17 cellular contexts compared by ENCODE assay signal in the genomic region with DNA sequence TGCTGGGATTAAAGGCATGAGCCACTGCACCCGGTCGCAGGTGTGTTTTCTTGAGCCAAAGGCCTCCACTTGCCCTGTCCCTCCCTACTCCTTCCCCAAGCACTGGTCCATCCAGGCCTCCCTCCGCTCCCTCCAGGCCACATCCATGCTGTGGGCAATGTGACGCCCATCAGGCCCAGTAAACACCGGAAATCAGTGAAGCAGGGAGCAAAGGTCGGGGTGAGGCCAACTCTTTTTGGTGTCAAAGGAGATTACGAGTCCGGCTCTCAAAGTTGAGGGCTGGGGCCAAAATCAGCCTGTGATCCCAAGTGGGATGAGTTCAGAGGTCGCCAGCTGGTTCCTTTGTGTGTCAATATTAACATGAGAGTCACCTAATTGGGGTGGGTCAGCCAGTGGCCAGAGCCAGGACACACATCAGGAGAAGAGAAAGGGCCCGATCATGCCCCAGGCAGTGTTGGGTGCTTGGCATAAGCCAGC.
DNase-seq lines count a peak whose midpoint lies in the region; ATAC-seq and TF ChIP-seq lines count a peak whose summit lies in the region.
"Had no signal": no experiment of that assay in that cellular context is flagged by ENCODE, and none has a peak within 500 bp of the region (broad histone marks: within the 10 kb centered on the region; RNA-seq: fewer than 3 reads in every experiment).

No MANE protein-coding gene starts in this region.

- DNase-seq in HuH-7.5 (ENCODE audit: low spot score) (peak; percentile 90), ecto neural progenitor cell (ENCODE audit: low spot score) (peak; percentile 80), right lobe of liver (peak; percentile 72 to 87 (median 74)), Calu3 (no peak), NCI-H146 (lab: John Stamatoyannopoulos, UW) (no peak)
- no peak for DNase-seq in CD8-positive, alpha-beta T cell
- DNase-seq: ACHN; BE2C; C1 segment of cervical spinal cord; CD4-positive, CD25-positive, alpha-beta regulatory T cell; DMS79 treated with DMSO at 0.1 percent for 48 hours; GF-D8; HCEC 1CT had no signal

- H3K4me1 ChIP-seq in right lobe of liver, result peaks cover 0 to 18% (median 3%) of the 10 kb centered on the region in 4 donors
- no peaks in the 10 kb centered on the region for H3K4me1 ChIP-seq in CD8-positive, alpha-beta T cell (ENCODE audit: insufficient read depth, low read length)

- POLR2A ChIA-PET in CD8-positive, alpha-beta T cell (lab: Charles Lee), result no interaction called here

- no peak overlapping the region for H3K4me3 Mint-ChIP-seq in Calu3 (ENCODE audit: low read depth, unreplicated experiment)
- no peak overlapping the region for H3K4me3 Mint-ChIP-seq in CD8-positive, alpha-beta T cell
- H3K4me3 Mint-ChIP-seq: CD4-positive, CD25-positive, alpha-beta regulatory T cell; GM23338 had no signal

- TF ChIP-seq POLR2A in right lobe of liver (IDR thresholded peaks at IDR 0.05), result no peak

- no peaks in the 10 kb centered on the region for H3K27me3 ChIP-seq in right lobe of liver
- H3K27me3 ChIP-seq in CD8-positive, alpha-beta T cell (ENCODE audit: insufficient read depth, low read length), result no peaks in the 10 kb centered on the region
- H3K27me3 ChIP-seq: BE2C had no signal

- no peaks in the 10 kb centered on the region for H3K9me3 ChIP-seq in right lobe of liver
- H3K9me3 ChIP-seq in CD8-positive, alpha-beta T cell (ENCODE audit: low read length), result no peaks in the 10 kb centered on the region
- H3K9me3 ChIP-seq: BE2C had no signal

- TF ChIP-seq CTCF in right lobe of liver (IDR thresholded peaks at IDR 0.05) (no peak), Calu3 (IDR thresholded peaks at IDR 0.05; ENCODE audit: unreplicated experiment) (no peak)
- no peak for TF ChIP-seq CTCF in CD8-positive, alpha-beta T cell (IDR thresholded peaks at IDR 0.05)

- H3K4me3 ChIP-seq in right lobe of liver, result no peak overlapping the region
- no peak overlapping the region for H3K4me3 ChIP-seq in CD8-positive, alpha-beta T cell (ENCODE audit: low read depth, low read length)
- H3K4me3 ChIP-seq: GM12878, GM23338 had no signal

- peaks cover 23% of the 10 kb centered on the region for H3K4me1 Mint-ChIP-seq in Calu3 (ENCODE audit: low read depth, unreplicated experiment)
- H3K4me1 Mint-ChIP-seq in CD8-positive, alpha-beta T cell (ENCODE audit: low read depth), result no peaks in the 10 kb centered on the region

- no peaks in the 10 kb centered on the region for H3K9me3 Mint-ChIP-seq in Calu3 (ENCODE audit: low read depth, unreplicated experiment)
- no peaks in the 10 kb centered on the region for H3K9me3 Mint-ChIP-seq in CD8-positive, alpha-beta T cell
- H3K9me3 Mint-ChIP-seq: GM23338 had no signal

- intact Hi-C loops in right lobe of liver (cut with DNase I) (no loop called here), Calu3 (cut with micrococcal nuclease; ENCODE audit: unreplicated experiment) (no loop called here)
- intact Hi-C loops in CD8-positive, alpha-beta T cell (cut with DNase I, micrococcal nuclease), result no loop called here

- peak overlapping the region in 1 of 3 donors; percentile 54 for H3K27ac ChIP-seq in right lobe of liver
- no peak overlapping the region for H3K27ac ChIP-seq in CD8-positive, alpha-beta T cell (ENCODE audit: low read depth, low read length)
- H3K27ac ChIP-seq: HL-60 had no signal

- 25% methylated on average over 5 of the region's 10 CpGs for WGBS in right lobe of liver (ENCODE audit: insufficient coverage, low coverage, low lambda C conversion rate, missing lambda C conversion rate)

- H3K36me3 ChIP-seq in right lobe of liver, result no peaks in the 10 kb centered on the region
- no peaks in the 10 kb centered on the region for H3K36me3 ChIP-seq in CD8-positive, alpha-beta T cell (ENCODE audit: insufficient read depth, low read length)
- H3K36me3 ChIP-seq: BE2C had no signal

- no peak overlapping the region for H3K27ac Mint-ChIP-seq in Calu3 (ENCODE audit: unreplicated experiment)
- no peak overlapping the region for H3K27ac Mint-ChIP-seq in CD8-positive, alpha-beta T cell
- H3K27ac Mint-ChIP-seq: CD4-positive, CD25-positive, alpha-beta regulatory T cell; GM23338 had no signal

- peaks cover 34% of the 10 kb centered on the region for H3K27me3 Mint-ChIP-seq in Calu3 (ENCODE audit: unreplicated experiment)
- H3K27me3 Mint-ChIP-seq in CD8-positive, alpha-beta T cell (ENCODE audit: low read depth), result peaks cover 31% of the 10 kb centered on the region

- peak; percentile 72 to 88 (median 80) for ATAC-seq in right lobe of liver
- no peak for ATAC-seq in GM21447 (IDR thresholded peaks at IDR 0.05; ENCODE audit: unreplicated experiment)
- ATAC-seq in CD8-positive, alpha-beta T cell, result no peak
- ATAC-seq: GM12878, GM23338 had no signal

- peaks cover 4% of the 10 kb centered on the region for H3K36me3 Mint-ChIP-seq in Calu3 (ENCODE audit: insufficient read depth, unreplicated experiment)
- H3K36me3 Mint-ChIP-seq in CD8-positive, alpha-beta T cell, result no peaks in the 10 kb centered on the region
- H3K36me3 Mint-ChIP-seq: CD4-positive, CD25-positive, alpha-beta regulatory T cell had no signal

- CTCF ChIA-PET in Calu3 (lab: Charles Lee), result no interaction called here
- CTCF ChIA-PET in CD8-positive, alpha-beta T cell (lab: Charles Lee), result no interaction called here

- BruUV-seq in Calu3 (replicated peaks; lab: Mats Ljungman, UMichigan), result no TSS peak

Comparison
In these comparisons a context has a peak if more than half of its experiments do, and no peak if none do; other contexts are left out.
1. DNase-seq: peak in HuH-7.5 (single experiment), ecto neural progenitor cell (single experiment) and right lobe of liver (3 of 3); none in Calu3 (single experiment), NCI-H146 (single experiment) and CD8-positive, alpha-beta T cell (0 of 7).
2. ATAC-seq: peak in right lobe of liver (4 of 4); none in GM21447 (single experiment) and CD8-positive, alpha-beta T cell (single experiment).